Comparison of ENCODE assay signal across 8 cellular contexts in genomic region chr3:152267831-152268500, GRCh38. TPM values are rescaled to one million over a fixed set of nuclear protein-coding genes. Genes with fewer than 3 reads are reported as not detected.
DNase-seq lines count a peak whose midpoint lies in the region; ATAC-seq and TF ChIP-seq lines count a peak whose summit lies in the region.

No MANE protein-coding gene starts in this region.

- no peak for TF ChIP-seq CTCF in BJ (IDR thresholded peaks at IDR 0.05; ENCODE audit: insufficient read depth, low read depth, low read length)
- TF ChIP-seq CTCF in Loucy (conservative IDR thresholded peaks at IDR 0.05; ENCODE audit: low read length) = no peak
- no peak for TF ChIP-seq CTCF in nephron (IDR thresholded peaks at IDR 0.05; ENCODE audit: unreplicated experiment in 3 of 3)

- H3K27me3 ChIP-seq in BJ (ENCODE audit: control insufficient read depth, insufficient read depth, low read length) (no peaks in the 10 kb centered on the region), Loucy (ENCODE audit: insufficient read depth, low read length, poor library complexity, severe bottlenecking) (peaks cover 5% of the 10 kb centered on the region)

- peak overlapping the region; percentile 76 for H3K4me3 ChIP-seq in BJ (ENCODE audit: low read depth, low read length)
- peak overlapping the region; percentile 98 for H3K4me3 ChIP-seq in Loucy (ENCODE audit: low read length, poor library complexity, severe bottlenecking)

- no peaks in the 10 kb centered on the region for H3K9me2 ChIP-seq in Loucy (replicated peaks; ENCODE audit: low read depth, low read length)

- ATAC-seq in HG03175 (IDR thresholded peaks at IDR 0.05; ENCODE audit: unreplicated experiment) = no peak
- ATAC-seq in activated CD4-positive, CD25-positive, alpha-beta regulatory T cell treated with anti-CD3 and anti-CD28 coated beads, Interleukin-2, amount 50 U/mL, for 24 hours = no peak
- ATAC-seq in HG02678 (IDR thresholded peaks at IDR 0.05; ENCODE audit: unreplicated experiment) = no peak

- peak overlapping the region; percentile 96 for H3K4me3 Mint-ChIP-seq in dendritic cell treated with granulocyte-macrophage colony-stimulating factor and Interleukin-4, amounts not matched to agents 40 ng/mL and 50 ng/mL, for 4 days
- H3K4me3 Mint-ChIP-seq in nephron = peak overlapping the region; percentile 90 to 100 (median 98)

- CTCF ChIA-PET in BJ (lab: Yijun Ruan, JAX) = interaction anchor here (1.3 kb wide), 1 partner anchor 144 kb away, joined by 3 read pairs; no protein-coding TSS in a partner anchor

- peaks cover 80% of the 10 kb centered on the region for H3K79me2 ChIP-seq in Loucy (ENCODE audit: insufficient read depth, low read length)

- H3K27me3 Mint-ChIP-seq in dendritic cell treated with granulocyte-macrophage colony-stimulating factor and Interleukin-4, amounts not matched to agents 40 ng/mL and 50 ng/mL, for 4 days = no peaks in the 10 kb centered on the region
- peaks cover 10% of the 10 kb centered on the region for H3K27me3 Mint-ChIP-seq in nephron (ENCODE audit: low read depth)

- peaks cover 15% of the 10 kb centered on the region for H3F3A ChIP-seq in Loucy (ENCODE audit: low read depth)

- intact Hi-C loops in dendritic cell treated with granulocyte-macrophage colony-stimulating factor and Interleukin-4, amounts not matched to agents 40 ng/mL and 50 ng/mL, for 4 days (cut with micrococcal nuclease) = loop anchor here (2.0 kb wide), 2 partner anchors 23 to 63 kb away; no protein-coding TSS in a partner anchor

- POLR2A ChIA-PET in BJ (lab: Charles Lee) = interaction anchor here (0.6 to 1.1 kb wide), 6 partner anchors 10 to 216 kb away, joined by 3 to 13 read pairs (median 5); no protein-coding TSS in a partner anchor

- peak overlapping the region; percentile 95 for H3K4me2 ChIP-seq in Loucy (ENCODE audit: low read depth, low read length, poor library complexity, severe bottlenecking)

- H3K27ac Mint-ChIP-seq in dendritic cell treated with granulocyte-macrophage colony-stimulating factor and Interleukin-4, amounts not matched to agents 40 ng/mL and 50 ng/mL, for 4 days = peak overlapping the region; percentile 97
- peak overlapping the region; percentile 99 to 100 (median 100) for H3K27ac Mint-ChIP-seq in nephron

- DNase-seq in BJ (ENCODE audit: low read depth) = no peak
- DNase-seq in mucosa of gallbladder (ENCODE audit: low spot score) = no peak

- no peaks in the 10 kb centered on the region for H3K9me3 ChIP-seq in Loucy (ENCODE audit: insufficient read depth, low read depth, low read length)

- peaks cover 71% of the 10 kb centered on the region for H3K4me1 ChIP-seq in Loucy (ENCODE audit: insufficient read depth, low read length, poor library complexity, severe bottlenecking)

- no peaks in the 10 kb centered on the region for H3K9me3 Mint-ChIP-seq in dendritic cell treated with granulocyte-macrophage colony-stimulating factor and Interleukin-4, amounts not matched to agents 40 ng/mL and 50 ng/mL, for 4 days
- H3K9me3 Mint-ChIP-seq in nephron = no peaks in the 10 kb centered on the region

- peaks cover 45% of the 10 kb centered on the region for H3K36me3 Mint-ChIP-seq in dendritic cell treated with granulocyte-macrophage colony-stimulating factor and Interleukin-4, amounts not matched to agents 40 ng/mL and 50 ng/mL, for 4 days (ENCODE audit: low read depth)
- H3K36me3 Mint-ChIP-seq in nephron (ENCODE audit: low read depth) = no peaks in the 10 kb centered on the region

- peak overlapping the region; percentile 78 for H2AFZ ChIP-seq in Loucy (ENCODE audit: low read length)

- no peaks in the 10 kb centered on the region for H3K36me3 ChIP-seq in BJ (ENCODE audit: control insufficient read depth, insufficient read depth, low read length)
- no peaks in the 10 kb centered on the region for H3K36me3 ChIP-seq in Loucy (ENCODE audit: insufficient read depth, low read length)

- H3K4me1 Mint-ChIP-seq in dendritic cell treated with granulocyte-macrophage colony-stimulating factor and Interleukin-4, amounts not matched to agents 40 ng/mL and 50 ng/mL, for 4 days (ENCODE audit: low read depth) = peaks cover 50% of the 10 kb centered on the region
- H3K4me1 Mint-ChIP-seq in nephron = peaks cover 48% of the 10 kb centered on the region

- H3K9ac ChIP-seq in Loucy (ENCODE audit: low read depth, low read length, poor library complexity, severe bottlenecking) = peak overlapping the region; percentile 95

- peaks cover 38% of the 10 kb centered on the region for H4K20me1 ChIP-seq in Loucy (ENCODE audit: insufficient read depth, low read length, poor library complexity, severe bottlenecking)

RNA-seq across cellular contexts. Expression of gene MBNL1, which starts 0.8 kb away (rescaled TPM):
- 183 and 203 TPM in 2 replicates for polyA plus RNA-seq in BJ (2011; rRNA removed)
- polyA minus RNA-seq in BJ (2011; rRNA and poly(A)+ RNA removed) = 324 and 379 TPM in 2 replicates
- total RNA-seq in mucosa of gallbladder = 223 TPM
